2 cellular contexts compared by ENCODE assay signal in the genomic region with DNA sequence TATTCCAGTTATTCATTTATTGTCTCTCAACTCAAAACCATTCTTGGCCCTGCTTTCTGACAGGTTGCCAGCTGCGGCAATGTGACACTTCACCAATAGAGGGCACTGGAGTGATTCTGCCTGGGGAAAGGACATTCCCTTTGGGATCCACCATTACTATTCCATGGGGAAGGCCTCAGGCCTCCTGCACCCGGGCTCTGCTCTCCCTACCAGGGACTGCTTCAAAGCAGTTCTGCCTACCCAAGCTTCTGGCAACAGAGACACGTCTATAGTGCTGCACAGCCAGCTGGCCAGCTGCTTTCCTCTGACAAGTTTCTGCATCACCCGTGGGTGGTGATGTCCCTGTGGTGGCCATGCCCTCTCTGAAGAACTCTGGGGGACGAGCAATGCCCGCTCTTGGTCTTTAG.
TF ChIP-seq lines count a peak whose summit lies in the region.

No MANE protein-coding gene starts in this region.

TF ChIP-seq in HCT116, 20 proteins besides CTCF, POLR2A, EP300 and RAD21:
- TF ChIP-seq TCF7L2 (IDR thresholded peaks at IDR 0.05; ENCODE audit: borderline replicate concordance, extremely low read depth, insufficient read depth, insufficient read length) = no peak
- TF ChIP-seq SIN3A (IDR thresholded peaks at IDR 0.05; ENCODE audit: low read depth) = no peak
- TF ChIP-seq, protein P1, sequence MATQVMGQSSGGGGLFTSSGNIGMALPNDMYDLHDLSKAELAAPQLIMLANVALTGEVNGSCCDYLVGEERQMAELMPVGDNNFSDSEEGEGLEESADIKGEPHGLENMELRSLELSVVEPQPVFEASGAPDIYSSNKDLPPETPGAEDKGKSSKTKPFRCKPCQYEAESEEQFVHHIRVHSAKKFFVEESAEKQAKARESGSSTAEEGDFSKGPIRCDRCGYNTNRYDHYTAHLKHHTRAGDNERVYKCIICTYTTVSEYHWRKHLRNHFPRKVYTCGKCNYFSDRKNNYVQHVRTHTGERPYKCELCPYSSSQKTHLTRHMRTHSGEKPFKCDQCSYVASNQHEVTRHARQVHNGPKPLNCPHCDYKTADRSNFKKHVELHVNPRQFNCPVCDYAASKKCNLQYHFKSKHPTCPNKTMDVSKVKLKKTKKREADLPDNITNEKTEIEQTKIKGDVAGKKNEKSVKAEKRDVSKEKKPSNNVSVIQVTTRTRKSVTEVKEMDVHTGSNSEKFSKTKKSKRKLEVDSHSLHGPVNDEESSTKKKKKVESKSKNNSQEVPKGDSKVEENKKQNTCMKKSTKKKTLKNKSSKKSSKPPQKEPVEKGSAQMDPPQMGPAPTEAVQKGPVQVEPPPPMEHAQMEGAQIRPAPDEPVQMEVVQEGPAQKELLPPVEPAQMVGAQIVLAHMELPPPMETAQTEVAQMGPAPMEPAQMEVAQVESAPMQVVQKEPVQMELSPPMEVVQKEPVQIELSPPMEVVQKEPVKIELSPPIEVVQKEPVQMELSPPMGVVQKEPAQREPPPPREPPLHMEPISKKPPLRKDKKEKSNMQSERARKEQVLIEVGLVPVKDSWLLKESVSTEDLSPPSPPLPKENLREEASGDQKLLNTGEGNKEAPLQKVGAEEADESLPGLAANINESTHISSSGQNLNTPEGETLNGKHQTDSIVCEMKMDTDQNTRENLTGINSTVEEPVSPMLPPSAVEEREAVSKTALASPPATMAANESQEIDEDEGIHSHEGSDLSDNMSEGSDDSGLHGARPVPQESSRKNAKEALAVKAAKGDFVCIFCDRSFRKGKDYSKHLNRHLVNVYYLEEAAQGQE (IDR thresholded peaks at IDR 0.05; ENCODE audit: low read depth) = no peak
- TF ChIP-seq ZNF274 (IDR thresholded peaks at IDR 0.05; ENCODE audit: low read depth, low read length) = no peak
- TF ChIP-seq JUND (IDR thresholded peaks at IDR 0.05) = no peak
- no peak for TF ChIP-seq CEBPB (IDR thresholded peaks at IDR 0.05; ENCODE audit: low read depth)
- peak; percentile 59 for TF ChIP-seq YY1 (IDR thresholded peaks at IDR 0.05; ENCODE audit: extremely low read depth, insufficient replicate concordance, low read depth, low read length)

TF ChIP-seq in GM12878, 131 proteins besides CTCF, POLR2A, EP300 and RAD21:
- TF ChIP-seq HCFC1 (IDR thresholded peaks at IDR 0.05; ENCODE audit: low read length) = no peak
- peak; percentile 27 for TF ChIP-seq RUNX3 (IDR thresholded peaks at IDR 0.05; ENCODE audit: low read length)
- TF ChIP-seq TCF12 (IDR thresholded peaks at IDR 0.05; ENCODE audit: low read depth, low read length) = 0 out of 2 replicates have a peak, but pooled peaks have one; percentile 7
- no peak for TF ChIP-seq RCOR1 (conservative IDR thresholded peaks at IDR 0.05; ENCODE audit: low read depth, low read length)
- TF ChIP-seq, protein P2, sequence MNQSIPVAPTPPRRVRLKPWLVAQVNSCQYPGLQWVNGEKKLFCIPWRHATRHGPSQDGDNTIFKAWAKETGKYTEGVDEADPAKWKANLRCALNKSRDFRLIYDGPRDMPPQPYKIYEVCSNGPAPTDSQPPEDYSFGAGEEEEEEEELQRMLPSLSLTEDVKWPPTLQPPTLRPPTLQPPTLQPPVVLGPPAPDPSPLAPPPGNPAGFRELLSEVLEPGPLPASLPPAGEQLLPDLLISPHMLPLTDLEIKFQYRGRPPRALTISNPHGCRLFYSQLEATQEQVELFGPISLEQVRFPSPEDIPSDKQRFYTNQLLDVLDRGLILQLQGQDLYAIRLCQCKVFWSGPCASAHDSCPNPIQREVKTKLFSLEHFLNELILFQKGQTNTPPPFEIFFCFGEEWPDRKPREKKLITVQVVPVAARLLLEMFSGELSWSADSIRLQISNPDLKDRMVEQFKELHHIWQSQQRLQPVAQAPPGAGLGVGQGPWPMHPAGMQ (IDR thresholded peaks at IDR 0.05; ENCODE audit: borderline replicate concordance) = no peak
- TF ChIP-seq SPI1 (IDR thresholded peaks at IDR 0.05; ENCODE audit: borderline replicate concordance, insufficient read depth, low read depth, low read length) = no peak
- TF ChIP-seq IKZF1 (conservative IDR thresholded peaks at IDR 0.05) = peak; percentile 80
- TF ChIP-seq NFYA (IDR thresholded peaks at IDR 0.05; ENCODE audit: borderline replicate concordance, low read depth, low read length) = no peak
- no peak for TF ChIP-seq ETV6 (conservative IDR thresholded peaks at IDR 0.05 in 1 of 2, IDR thresholded peaks at IDR 0.05 in 1 of 2; ENCODE audit: borderline replicate concordance in 1 of 2, low read depth in 1 of 2)
- TF ChIP-seq, protein P3, sequence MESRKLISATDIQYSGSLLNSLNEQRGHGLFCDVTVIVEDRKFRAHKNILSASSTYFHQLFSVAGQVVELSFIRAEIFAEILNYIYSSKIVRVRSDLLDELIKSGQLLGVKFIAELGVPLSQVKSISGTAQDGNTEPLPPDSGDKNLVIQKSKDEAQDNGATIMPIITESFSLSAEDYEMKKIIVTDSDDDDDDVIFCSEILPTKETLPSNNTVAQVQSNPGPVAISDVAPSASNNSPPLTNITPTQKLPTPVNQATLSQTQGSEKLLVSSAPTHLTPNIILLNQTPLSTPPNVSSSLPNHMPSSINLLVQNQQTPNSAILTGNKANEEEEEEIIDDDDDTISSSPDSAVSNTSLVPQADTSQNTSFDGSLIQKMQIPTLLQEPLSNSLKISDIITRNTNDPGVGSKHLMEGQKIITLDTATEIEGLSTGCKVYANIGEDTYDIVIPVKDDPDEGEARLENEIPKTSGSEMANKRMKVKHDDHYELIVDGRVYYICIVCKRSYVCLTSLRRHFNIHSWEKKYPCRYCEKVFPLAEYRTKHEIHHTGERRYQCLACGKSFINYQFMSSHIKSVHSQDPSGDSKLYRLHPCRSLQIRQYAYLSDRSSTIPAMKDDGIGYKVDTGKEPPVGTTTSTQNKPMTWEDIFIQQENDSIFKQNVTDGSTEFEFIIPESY (IDR thresholded peaks at IDR 0.05) = no peak
- no peak for TF ChIP-seq CREB1 (IDR thresholded peaks at IDR 0.05; ENCODE audit: low read depth)
- no peak for TF ChIP-seq CREM (IDR thresholded peaks at IDR 0.05; ENCODE audit: low read depth)
- TF ChIP-seq YY1 (IDR thresholded peaks at IDR 0.05; ENCODE audit: low read depth, low read length) = peak; percentile 64
- no peak for TF ChIP-seq ZNF24 (IDR thresholded peaks at IDR 0.05)
- no peak for TF ChIP-seq RBBP5 (conservative IDR thresholded peaks at IDR 0.05)
- TF ChIP-seq SMC3 (IDR thresholded peaks at IDR 0.05; ENCODE audit: borderline replicate concordance, low read length) = peak; percentile 73; the same call in 1 of the 2 replicates
- peak; percentile 77 for TF ChIP-seq EED (IDR thresholded peaks at IDR 0.05; ENCODE audit: low read depth)
- peak; percentile 72 to 76 for TF ChIP-seq IKZF2 (IDR thresholded peaks at IDR 0.05)
- TF ChIP-seq, protein P4, sequence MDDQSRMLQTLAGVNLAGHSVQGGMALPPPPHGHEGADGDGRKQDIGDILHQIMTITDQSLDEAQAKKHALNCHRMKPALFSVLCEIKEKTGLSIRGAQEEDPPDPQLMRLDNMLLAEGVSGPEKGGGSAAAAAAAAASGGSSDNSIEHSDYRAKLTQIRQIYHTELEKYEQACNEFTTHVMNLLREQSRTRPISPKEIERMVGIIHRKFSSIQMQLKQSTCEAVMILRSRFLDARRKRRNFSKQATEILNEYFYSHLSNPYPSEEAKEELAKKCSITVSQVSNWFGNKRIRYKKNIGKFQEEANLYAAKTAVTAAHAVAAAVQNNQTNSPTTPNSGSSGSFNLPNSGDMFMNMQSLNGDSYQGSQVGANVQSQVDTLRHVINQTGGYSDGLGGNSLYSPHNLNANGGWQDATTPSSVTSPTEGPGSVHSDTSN (IDR thresholded peaks at IDR 0.05; ENCODE audit: insufficient replicate concordance, low read depth, low read length) = no peak
- TF ChIP-seq SREBF1 (IDR thresholded peaks at IDR 0.05; ENCODE audit: low read length) = no peak
